In genomic region chr18:34632323-34632722, GRCh38 we compare ENCODE assay signal across 25 cellular contexts.
"Had no signal": no experiment of that assay in that cellular context is flagged by ENCODE, and none has a peak within 500 bp of the region (broad histone marks: within the 10 kb centered on the region; RNA-seq: fewer than 3 reads in every experiment).

No MANE protein-coding gene starts in this region.

- H3K4me2 ChIP-seq: smooth muscle cell had no signal

- H3K36me3 ChIP-seq: colonic mucosa, esophagus squamous epithelium, right atrium auricular region, tibial nerve had no signal

- H3K27me3 Mint-ChIP-seq: activated CD8-positive, alpha-beta T cell treated with anti-CD3 and anti-CD28 coated beads for 36 hours; activated naive CD4-positive, alpha-beta T cell treated with anti-CD3 and anti-CD28 coated beads, Interleukin-2, amount 50 U/mL, for 24 hours; memory B cell; T-helper 17 cell had no signal

- H3K9me3 Mint-ChIP-seq: activated CD8-positive, alpha-beta T cell treated with anti-CD3 and anti-CD28 coated beads for 36 hours; activated naive CD4-positive, alpha-beta T cell treated with anti-CD3 and anti-CD28 coated beads, Interleukin-2, amount 50 U/mL, for 24 hours; activated naive CD8-positive, alpha-beta T cell treated with anti-CD3 and anti-CD28 coated beads, Interleukin-2, amount 50 U/mL, for 24 hours; activated T-cell treated with anti-CD3 and anti-CD28 coated beads, Interleukin-2, amount 50 U/mL, for 4 hours; activated T-helper 17 cell treated with anti-CD3 and anti-CD28 coated beads, Interleukin-2, amount 50 U/mL, for 72 hours; memory B cell; neural crest cell had no signal

- H3K36me3 Mint-ChIP-seq: activated naive CD4-positive, alpha-beta T cell treated with anti-CD3 and anti-CD28 coated beads, Interleukin-2, amount 50 U/mL, for 24 hours; memory B cell; naive thymus-derived CD8-positive, alpha-beta T cell had no signal

- H3K4me3 ChIP-seq: colonic mucosa, esophagus squamous epithelium, right atrium auricular region, smooth muscle cell, tibial nerve had no signal

- H3K4me1 Mint-ChIP-seq: activated naive CD4-positive, alpha-beta T cell treated with anti-CD3 and anti-CD28 coated beads, Interleukin-2, amount 50 U/mL, for 24 hours; activated naive CD8-positive, alpha-beta T cell treated with anti-CD3 and anti-CD28 coated beads, Interleukin-2, amount 50 U/mL, for 24 hours; activated T-helper 17 cell treated with anti-CD3 and anti-CD28 coated beads, Interleukin-2, amount 50 U/mL, for 72 hours; memory B cell; naive thymus-derived CD8-positive, alpha-beta T cell; neural crest cell; T-helper 17 cell had no signal

- H3K4me1 ChIP-seq: colonic mucosa, esophagus squamous epithelium, parathyroid adenoma, tibial nerve had no signal

- DNase-seq: activated CD4-positive, alpha-beta T cell treated with anti-CD3 and anti-CD28 coated beads, Interleukin-2, amount 50 U/mL, for 1 hour; activated CD8-positive, alpha-beta T cell treated with anti-CD3 and anti-CD28 coated beads for 36 hours; activated naive CD8-positive, alpha-beta T cell treated with anti-CD3 and anti-CD28 coated beads, Interleukin-2, amount 50 U/mL, for 24 hours; activated T-cell treated with anti-CD3 and anti-CD28 coated beads, Interleukin-2, amount 50 U/mL, for 4 hours; amygdala; central memory CD4-positive, alpha-beta T cell; colonic mucosa; effector CD8-positive, alpha-beta T cell; esophagus squamous epithelium; glutamatergic neuron; left colon; naive thymus-derived CD8-positive, alpha-beta T cell; occipital lobe; stimulated activated naive CD4-positive, alpha-beta T cell treated with Interleukin-2 at 50 U/mL for 16 hours; T-helper 17 cell; T1000 had no signal

- H3K27me3 ChIP-seq: colonic mucosa, esophagus squamous epithelium, right atrium auricular region, tibial nerve had no signal

- H3K27ac ChIP-seq: colonic mucosa, epithelial cell of prostate, esophagus squamous epithelium, parathyroid adenoma, right atrium auricular region, tibial nerve had no signal

- H3K9ac ChIP-seq: parathyroid adenoma had no signal

- H3K79me2 ChIP-seq: parathyroid adenoma had no signal

- H3K27ac Mint-ChIP-seq: activated CD8-positive, alpha-beta T cell treated with anti-CD3 and anti-CD28 coated beads for 36 hours; activated naive CD4-positive, alpha-beta T cell treated with anti-CD3 and anti-CD28 coated beads, Interleukin-2, amount 50 U/mL, for 24 hours; activated naive CD8-positive, alpha-beta T cell treated with anti-CD3 and anti-CD28 coated beads, Interleukin-2, amount 50 U/mL, for 24 hours; activated T-helper 17 cell treated with anti-CD3 and anti-CD28 coated beads, Interleukin-2, amount 50 U/mL, for 72 hours; memory B cell; naive thymus-derived CD8-positive, alpha-beta T cell; T-helper 17 cell had no signal

- H3K4me3 Mint-ChIP-seq: activated CD8-positive, alpha-beta T cell treated with anti-CD3 and anti-CD28 coated beads for 36 hours; activated naive CD4-positive, alpha-beta T cell treated with anti-CD3 and anti-CD28 coated beads, Interleukin-2, amount 50 U/mL, for 24 hours; activated naive CD8-positive, alpha-beta T cell treated with anti-CD3 and anti-CD28 coated beads, Interleukin-2, amount 50 U/mL, for 24 hours; activated T-cell treated with anti-CD3 and anti-CD28 coated beads, Interleukin-2, amount 50 U/mL, for 4 hours; activated T-helper 17 cell treated with anti-CD3 and anti-CD28 coated beads, Interleukin-2, amount 50 U/mL, for 72 hours; memory B cell; naive thymus-derived CD8-positive, alpha-beta T cell; neural crest cell; T-helper 17 cell had no signal

- H2AFZ ChIP-seq: parathyroid adenoma had no signal

- ATAC-seq: activated CD8-positive, alpha-beta T cell treated with anti-CD3 and anti-CD28 coated beads for 36 hours; activated naive CD8-positive, alpha-beta T cell treated with anti-CD3 and anti-CD28 coated beads, Interleukin-2, amount 50 U/mL, for 24 hours; activated T-cell treated with anti-CD3 and anti-CD28 coated beads, Interleukin-2, amount 50 U/mL, for 4 hours; activated T-helper 17 cell treated with anti-CD3 and anti-CD28 coated beads, Interleukin-2, amount 50 U/mL, for 72 hours; left colon; naive thymus-derived CD8-positive, alpha-beta T cell; T-helper 17 cell had no signal
